In the genomic region with DNA sequence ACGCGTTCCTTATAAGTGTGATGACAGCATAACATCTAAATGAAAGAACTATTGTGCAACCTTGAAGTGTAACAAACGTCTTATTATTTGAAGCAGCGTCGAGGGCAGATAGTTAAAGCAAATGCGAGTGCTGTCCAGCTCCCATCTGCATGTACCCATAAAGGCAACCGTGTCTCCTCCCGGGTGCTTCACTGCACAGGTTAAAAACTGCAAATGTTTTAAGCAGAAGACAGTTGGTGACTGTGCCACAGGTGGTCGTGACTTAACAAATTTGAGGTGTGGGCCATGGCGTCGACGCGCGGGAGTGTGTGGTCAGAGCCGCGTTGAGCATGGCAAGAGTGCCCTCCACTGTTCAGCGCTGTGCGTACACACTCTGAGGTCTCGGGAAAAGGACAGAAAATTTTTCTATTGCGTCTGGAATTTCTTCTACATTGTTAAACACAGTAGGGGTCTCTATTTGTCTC, we compare ENCODE assay signal across 1 cellular context.
TF ChIP-seq lines count a peak whose summit lies in the region.

No MANE protein-coding gene starts in this region.

TF ChIP-seq in H1, 55 proteins besides CTCF, POLR2A, EP300 and RAD21 (continued from another document):
- no peak for TF ChIP-seq JUN (IDR thresholded peaks at IDR 0.05; ENCODE audit: low read depth, low read length)
- no peak for TF ChIP-seq JUND (IDR thresholded peaks at IDR 0.05; ENCODE audit: low read length)
- TF ChIP-seq FOSL1 (IDR thresholded peaks at IDR 0.05; ENCODE audit: insufficient read depth, low read depth, low read length) = no peak
- 0 out of 2 replicates have a peak, but pooled peaks have one; percentile 44 for TF ChIP-seq CEBPB (IDR thresholded peaks at IDR 0.05; ENCODE audit: low read depth, low read length)
- TF ChIP-seq BACH1 (IDR thresholded peaks at IDR 0.05; ENCODE audit: low read length) = 0 out of 2 replicates have a peak, but pooled peaks have one; percentile 40
- TF ChIP-seq SUZ12 (IDR thresholded peaks at IDR 0.05; ENCODE audit: low read length) = no peak; the same call in 1 of the 2 replicates
- TF ChIP-seq, protein P1, sequence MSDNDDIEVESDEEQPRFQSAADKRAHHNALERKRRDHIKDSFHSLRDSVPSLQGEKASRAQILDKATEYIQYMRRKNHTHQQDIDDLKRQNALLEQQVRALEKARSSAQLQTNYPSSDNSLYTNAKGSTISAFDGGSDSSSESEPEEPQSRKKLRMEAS (IDR thresholded peaks at IDR 0.05) = peak; percentile 74
- TF ChIP-seq RFX5 (IDR thresholded peaks at IDR 0.05; ENCODE audit: borderline replicate concordance, low read depth, low read length) = no peak
- peak in 1 of 2 experiments; percentile 58; a peak in 1 of 4 replicates for TF ChIP-seq SIN3A (conservative IDR thresholded peaks at IDR 0.05 in 1 of 2, IDR thresholded peaks at IDR 0.05 in 1 of 2; ENCODE audit: low read depth in 1 of 2, low read length in 2 of 2)
- peak; percentile 71; the same call in 1 of the 2 replicates for TF ChIP-seq CREB1 (IDR thresholded peaks at IDR 0.05)
- no peak for TF ChIP-seq SRF (IDR thresholded peaks at IDR 0.05; ENCODE audit: low read depth, low read length)
- peak; percentile 22; the same call in 1 of the 2 replicates for TF ChIP-seq MAFK (IDR thresholded peaks at IDR 0.05; ENCODE audit: low read depth, low read length)
- TF ChIP-seq, protein P2, sequence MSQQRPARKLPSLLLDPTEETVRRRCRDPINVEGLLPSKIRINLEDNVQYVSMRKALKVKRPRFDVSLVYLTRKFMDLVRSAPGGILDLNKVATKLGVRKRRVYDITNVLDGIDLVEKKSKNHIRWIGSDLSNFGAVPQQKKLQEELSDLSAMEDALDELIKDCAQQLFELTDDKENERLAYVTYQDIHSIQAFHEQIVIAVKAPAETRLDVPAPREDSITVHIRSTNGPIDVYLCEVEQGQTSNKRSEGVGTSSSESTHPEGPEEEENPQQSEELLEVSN (IDR thresholded peaks at IDR 0.05) = peak; percentile 56
